29 cellular contexts compared by ENCODE assay signal in the genomic region with DNA sequence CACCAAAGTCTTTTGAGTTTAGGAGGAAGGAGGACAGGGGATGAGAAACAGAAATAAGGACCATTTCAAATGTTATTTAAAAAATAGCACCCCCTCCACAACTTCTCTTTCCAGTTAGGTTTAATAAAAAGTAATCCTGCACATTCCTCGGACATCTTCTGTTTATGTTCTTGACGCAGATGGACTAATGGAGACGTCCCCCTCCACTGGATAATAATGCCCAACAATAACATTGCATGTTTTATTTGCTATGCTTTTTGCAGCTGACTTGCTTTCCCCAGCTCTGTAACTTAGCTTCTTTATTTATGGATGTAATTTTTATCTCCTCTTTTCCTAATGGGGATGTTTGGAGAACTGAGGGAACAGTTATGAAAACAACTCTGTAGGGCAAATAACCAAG.
"Had no signal": no experiment of that assay in that cellular context is flagged by ENCODE, and none has a peak within 500 bp of the region (broad histone marks: within the 10 kb centered on the region; RNA-seq: fewer than 3 reads in every experiment).

No MANE protein-coding gene starts in this region.

- H3K36me3 ChIP-seq: gastrocnemius medialis, heart left ventricle had no signal

- H3K4me1 ChIP-seq: body of pancreas, gastrocnemius medialis, heart left ventricle had no signal

- H3K9me3 ChIP-seq: body of pancreas, gastrocnemius medialis had no signal

- ATAC-seq: activated T-cell treated with anti-CD3 and anti-CD28 coated beads, Interleukin-2, amount 50 U/mL, for 72 hours; body of pancreas; esophagus mucosa; gastrocnemius medialis; heart left ventricle; T-helper 17 cell; WTC11 had no signal

- H3K4me3 Mint-ChIP-seq: activated CD4-positive, alpha-beta memory T cell treated with anti-CD3 and anti-CD28 coated beads, Interleukin-2, amount 10 ng/mL, durations not matched to agents 7 days and 5 days; activated CD4-positive, alpha-beta T cell treated with anti-CD3 and anti-CD28 coated beads, Interleukin-2, amount 10 ng/mL, durations not matched to agents 7 days and 5 days; activated naive CD8-positive, alpha-beta T cell; activated T-cell treated with anti-CD3 and anti-CD28 coated beads, Interleukin-2, amount 50 U/mL, for 24 hours; activated T-cell treated with anti-CD3 and anti-CD28 coated beads, Interleukin-2, amount 50 U/mL, for 72 hours; T-helper 17 cell; WTC11 had no signal

- H3K27ac Mint-ChIP-seq: activated CD4-positive, alpha-beta memory T cell treated with anti-CD3 and anti-CD28 coated beads, Interleukin-2, amount 10 ng/mL, durations not matched to agents 7 days and 5 days; activated CD4-positive, alpha-beta T cell treated with anti-CD3 and anti-CD28 coated beads, Interleukin-2, amount 10 ng/mL, durations not matched to agents 7 days and 5 days; activated naive CD8-positive, alpha-beta T cell; activated T-cell treated with anti-CD3 and anti-CD28 coated beads, Interleukin-2, amount 50 U/mL, for 24 hours; activated T-cell treated with anti-CD3 and anti-CD28 coated beads, Interleukin-2, amount 50 U/mL, for 72 hours; T-helper 17 cell; WTC11 had no signal

- H3K36me3 Mint-ChIP-seq: activated naive CD8-positive, alpha-beta T cell; WTC11 had no signal

- H3K27me3 ChIP-seq: body of pancreas, gastrocnemius medialis had no signal

- H3K9me3 Mint-ChIP-seq: activated CD4-positive, alpha-beta memory T cell treated with anti-CD3 and anti-CD28 coated beads, Interleukin-2, amount 10 ng/mL, durations not matched to agents 7 days and 5 days; activated CD4-positive, alpha-beta T cell treated with anti-CD3 and anti-CD28 coated beads, Interleukin-2, amount 10 ng/mL, durations not matched to agents 7 days and 5 days; activated T-cell treated with anti-CD3 and anti-CD28 coated beads, Interleukin-2, amount 50 U/mL, for 24 hours had no signal

- H3K27ac ChIP-seq: body of pancreas, gastrocnemius medialis, heart left ventricle had no signal

- H3K4me1 Mint-ChIP-seq: activated CD4-positive, alpha-beta memory T cell treated with anti-CD3 and anti-CD28 coated beads, Interleukin-2, amount 10 ng/mL, durations not matched to agents 7 days and 5 days; activated CD4-positive, alpha-beta T cell treated with anti-CD3 and anti-CD28 coated beads, Interleukin-2, amount 10 ng/mL, durations not matched to agents 7 days and 5 days; T-helper 17 cell had no signal

- H3K4me3 ChIP-seq: body of pancreas, gastrocnemius medialis, heart left ventricle had no signal

- DNase-seq: activated CD4-positive, alpha-beta memory T cell treated with anti-CD3 and anti-CD28 coated beads, Interleukin-2, amount 10 ng/mL, durations not matched to agents 7 days and 5 days; activated CD4-positive, alpha-beta T cell treated with anti-CD3 and anti-CD28 coated beads for 1 hour; activated CD4-positive, alpha-beta T cell treated with anti-CD3 and anti-CD28 coated beads for 4 hours; activated CD4-positive, alpha-beta T cell treated with anti-CD3 and anti-CD28 coated beads, Interleukin-2, amount 10 ng/mL, durations not matched to agents 7 days and 5 days; activated CD4-positive, alpha-beta T cell treated with anti-CD3 and anti-CD28 coated beads, Interleukin-2, amount 50 U/mL, for 4 hours; activated CD8-positive, alpha-beta memory T cell treated with anti-CD3 and anti-CD28 coated beads, Interleukin-2, amount 50 U/mL, for 48 hours; activated gamma-delta T cell; activated naive CD4-positive, alpha-beta T cell; activated naive CD4-positive, alpha-beta T cell treated with anti-CD3 and anti-CD28 coated beads, Interleukin-2, amount 50 U/mL, for 16 hours; activated T-cell treated with anti-CD3 and anti-CD28 coated beads for 4 hours; activated T-cell treated with anti-CD3 and anti-CD28 coated beads, Interleukin-2, amount 50 U/mL, for 24 hours; activated T-cell treated with anti-CD3 and anti-CD28 coated beads, Interleukin-2, amount 50 U/mL, for 72 hours; amniotic stem cell; aorta; body of pancreas; caudate nucleus; cortex of kidney; dermis blood vessel endothelial cell; effector CD8-positive, alpha-beta T cell; foreskin fibroblast; gastrocnemius medialis; glutamatergic neuron; heart left ventricle; SW 1271; T-helper 1 cell; T-helper 17 cell had no signal
